Comparison of ENCODE assay signal across 9 cellular contexts in the genomic region with DNA sequence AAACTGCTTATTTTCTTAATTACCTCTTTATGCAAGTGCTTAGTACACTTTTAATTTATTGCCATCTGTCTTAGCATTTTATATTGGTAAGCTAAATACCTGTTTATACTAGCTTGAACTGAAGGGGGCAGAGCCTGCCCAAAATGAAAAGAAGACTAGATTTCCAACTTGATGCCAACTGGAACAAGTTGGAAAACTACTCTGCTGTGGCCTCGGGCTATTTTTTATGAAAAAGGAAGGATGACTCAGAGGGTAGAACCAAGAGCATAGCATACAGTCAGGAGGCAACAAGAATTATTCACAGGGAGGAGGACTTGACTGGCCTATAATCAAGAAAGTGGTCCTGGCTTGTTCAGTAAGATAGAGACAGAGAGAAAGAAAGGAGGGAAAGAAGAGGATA.
DNase-seq lines count a peak whose midpoint lies in the region; ATAC-seq, FAIRE-seq and TF ChIP-seq lines count a peak whose summit lies in the region.
"Had no signal": no experiment of that assay in that cellular context is flagged by ENCODE, and none has a peak within 500 bp of the region (broad histone marks: within the 10 kb centered on the region; RNA-seq: fewer than 3 reads in every experiment).

No MANE protein-coding gene starts in this region.

- no peak for TF ChIP-seq POLR2A in adrenal gland (IDR thresholded peaks at IDR 0.05)

- DNase-seq in ACHN (peak; percentile 83), HPDE6-E6E7 (ENCODE audit: extremely low spot score) (peak; percentile 81), adrenal gland (peak; percentile 29 to 61 (median 46)), left ventricle myocardium superior (no peak), UCSD-AML1 (lab: John Stamatoyannopoulos, UW; ENCODE audit: unreplicated experiment) (no peak), frontal cortex (ENCODE audit: low spot score in 2 of 2) (no peak), GM13977 (ENCODE audit: low spot score) (no peak)
- DNase-seq: activated naive CD8-positive, alpha-beta T cell treated with anti-CD3 and anti-CD28 coated beads, Interleukin-2, amount 10 ng/mL, durations not matched to agents 7 days and 5 days had no signal

- TF ChIP-seq CTCF in adrenal gland (IDR thresholded peaks at IDR 0.05) (peak in 5 of 6 experiments; percentile 32 to 45 (median 34)), GM13977 (IDR thresholded peaks at IDR 0.05; ENCODE audit: extremely low read depth, insufficient read depth, missing control alignments) (no peak)

- no peaks in the 10 kb centered on the region for H3K9me3 ChIP-seq in adrenal gland (replicated peaks in 1 of 3)

- no peaks in the 10 kb centered on the region for H3K27me3 ChIP-seq in adrenal gland

- WGBS in adrenal gland, 4 donors: 0 to 9% (median 9%) methylated on average over 1 of the region's 1 CpG

- H3K4me1 ChIP-seq in adrenal gland (replicated peaks in 1 of 2): no peaks in the 10 kb centered on the region

- no peaks in the 10 kb centered on the region for H3K36me3 ChIP-seq in adrenal gland (replicated peaks in 1 of 2)

- no peak for FAIRE-seq in frontal cortex (lab: Jason Lieb, UNC)

- in situ Hi-C loops in ACHN (cut with HindIII; ENCODE audit: low pct_ligation_motif_present, low pct_unique_long_range_greater_than_20kb, low sequenced_read_pairs) (no loop called here), GM13977 (cut with MboI; ENCODE audit: low pct_unique_long_range_greater_than_20kb, low sequenced_read_pairs, unreplicated experiment) (no loop called here)

- no peak overlapping the region for H3K27ac ChIP-seq in adrenal gland

- intact Hi-C loops in adrenal gland (cut with DNase I) (no loop called here), left ventricle myocardium superior (cut with micrococcal nuclease) (loop anchor here (5.0 kb wide), 1 partner anchor 46 kb away; no protein-coding TSS in a partner anchor)

- peak; percentile 89 for ATAC-seq in left ventricle myocardium superior
- no peak for ATAC-seq in HG03521 (IDR thresholded peaks at IDR 0.05; ENCODE audit: unreplicated experiment)

- no peak overlapping the region for H3K4me3 ChIP-seq in adrenal gland

Comparison
In these comparisons a context has a peak if more than half of its experiments do, and no peak if none do; other contexts are left out.
1. DNase-seq: peak in ACHN (single experiment), HPDE6-E6E7 (single experiment) and adrenal gland (7 of 7); none in left ventricle myocardium superior (single experiment), UCSD-AML1 (single experiment), frontal cortex (0 of 2) and GM13977 (single experiment).